8 cellular contexts compared by ENCODE assay signal in genomic region chr14:21525995-21526671, GRCh38. TPM values are rescaled to one million over a fixed set of nuclear protein-coding genes. Genes with fewer than 3 reads are reported as not detected.
A peak's percentile ranks its signal among the peaks of the same experiment; 100 is the strongest.
DNase-seq lines count a peak whose midpoint lies in the region; ATAC-seq and TF ChIP-seq lines count a peak whose summit lies in the region.

SALL2 (minus strand) TSS chr14:21526346; CDS start chr14:21526127, 219 bp downstream.

- peak within 1 kb of the TSS; percentile 61 for H3K4me2 ChIP-seq in mesendoderm (ENCODE audit: low read length)

- H3K4ac ChIP-seq in mesendoderm (ENCODE audit: low read depth, low read length) = peak within 1 kb of the TSS; percentile 97

- peaks cover 31% of the 10 kb centered on the region for H3K79me1 ChIP-seq in mesendoderm (ENCODE audit: low read length)

- H4K5ac ChIP-seq in mesendoderm (ENCODE audit: low read length) = no peak within 1 kb of the TSS

- no CpG with 5 or more reads among the region's 42 CpGs for WGBS in mesendoderm (ENCODE audit: extremely low coverage, insufficient coverage, low lambda C conversion rate)

- H3K23ac ChIP-seq in mesendoderm (ENCODE audit: low read length) = peak within 1 kb of the TSS; percentile 94

- peak within 1 kb of the TSS; percentile 95 for H2BK5ac ChIP-seq in mesendoderm (ENCODE audit: low read length)

- ATAC-seq in GM21447 (IDR thresholded peaks at IDR 0.05; ENCODE audit: unreplicated experiment) (peak; percentile 59), HG02970 (IDR thresholded peaks at IDR 0.05; ENCODE audit: low FRiP score, unreplicated experiment) (no peak)

- H4K8ac ChIP-seq in mesendoderm (ENCODE audit: low read depth, low read length) = peak within 1 kb of the TSS; percentile 69

- H3K4me3 ChIP-seq in AG04449 (ENCODE audit: low read depth, low read length) (peak within 1 kb of the TSS; percentile 82), endocrine pancreas (ENCODE audit: control insufficient read depth, insufficient read depth, low read length) (peak within 1 kb of the TSS; percentile 49), mesendoderm (ENCODE audit: low read length) (peak within 1 kb of the TSS; percentile 83)

- H3K27me3 ChIP-seq in endocrine pancreas (ENCODE audit: control insufficient read depth, insufficient read depth, low read length) = no peaks in the 10 kb centered on the region
- H3K27me3 ChIP-seq in mesendoderm (ENCODE audit: insufficient read depth, low read length, poor library complexity) = no peaks in the 10 kb centered on the region

- DNase-seq in AG04449 (ENCODE audit: low read depth, low spot score) = no peak
- peak; percentile 96 for DNase-seq in NCI-H345 (lab: John Stamatoyannopoulos, UW)
- DNase-seq in activated CD8-positive, alpha-beta memory T cell treated with anti-CD3 and anti-CD28 coated beads for 48 hours (ENCODE audit: low read depth in 2 of 3, low spot score in 2 of 3) = peak in 2 of 3 experiments; percentile 23 to 55
- DNase-seq in mesendoderm = peak; percentile 99
- DNase-seq in stimulated activated CD8-positive, alpha-beta memory T cell treated with anti-CD3 and anti-CD28 coated beads, Interleukin-12 subunit alpha, Interleukin-12 subunit beta, amount 100 ng/mL, for 4 hours (ENCODE audit: low read depth) = peak; percentile 41

- TF ChIP-seq CTCF in AG04449 (IDR thresholded peaks at IDR 0.05; ENCODE audit: insufficient read depth, low read length, missing control alignments) = no peak

- peak within 1 kb of the TSS; percentile 93 for H2AK5ac ChIP-seq in mesendoderm (ENCODE audit: low read length)

- peak within 1 kb of the TSS; percentile 98 for H3K56ac ChIP-seq in mesendoderm (ENCODE audit: low read length)

- peak within 1 kb of the TSS; percentile 99 for H2BK120ac ChIP-seq in mesendoderm (ENCODE audit: low read depth, low read length)

- POLR2A ChIA-PET in AG04449 (lab: Yijun Ruan, JAX) = interaction anchor here (0.8 to 0.9 kb wide), 3 partner anchors 15 to 28 kb away, joined by 3 to 5 read pairs (median 5); partner anchors contain the start of gene METTL3

- H3K36me3 ChIP-seq in endocrine pancreas (ENCODE audit: control insufficient read depth, insufficient read depth, low read length) (no peaks in the 10 kb centered on the region), mesendoderm (ENCODE audit: control insufficient read depth, insufficient read depth, low read length) (peaks cover 3% of the 10 kb centered on the region)

- H3K9ac ChIP-seq in endocrine pancreas (ENCODE audit: control insufficient read depth, insufficient read depth, low read length) = peak within 1 kb of the TSS; percentile 63
- H3K9ac ChIP-seq in mesendoderm (ENCODE audit: low read length) = peak within 1 kb of the TSS; percentile 94

- H2BK15ac ChIP-seq in mesendoderm (replicated peaks; ENCODE audit: low read depth) = peak within 1 kb of the TSS; percentile 45

- peak within 1 kb of the TSS; percentile 100 for H3K18ac ChIP-seq in mesendoderm (ENCODE audit: low read length)

- no peaks in the 10 kb centered on the region for H3K4me1 ChIP-seq in endocrine pancreas (ENCODE audit: control insufficient read depth, insufficient read depth, low read length)
- H3K4me1 ChIP-seq in mesendoderm (ENCODE audit: control insufficient read depth, low read depth, low read length) = peaks cover 18% of the 10 kb centered on the region

- H3K27ac ChIP-seq in mesendoderm (ENCODE audit: low read depth, low read length) = peak within 1 kb of the TSS; percentile 92

- CTCF ChIA-PET in AG04449 (lab: Yijun Ruan, JAX) = interaction anchor here (0.8 to 1.9 kb wide), 5 partner anchors 8 to 49 kb away, joined by 3 to 6 read pairs (median 3); partner anchors contain the start of genes RAB2B and TOX4

- no peaks in the 10 kb centered on the region for H3K9me3 ChIP-seq in endocrine pancreas (ENCODE audit: control insufficient read depth, low read length)

- peaks cover 36% of the 10 kb centered on the region for H3K79me2 ChIP-seq in mesendoderm (ENCODE audit: control insufficient read depth, insufficient read depth, low read length)

RNA-seq across cellular contexts. Expression of gene SALL2, which starts in this region (rescaled TPM):
- polyA plus RNA-seq in mesendoderm (2013, experiment 1 of 2) = 101 TPM
- 101 TPM for polyA plus RNA-seq in mesendoderm (2013, experiment 2 of 2)
